23 cellular contexts compared by ENCODE assay signal in genomic region chr20:63749597-63750508, GRCh38. TPM values are rescaled to one million over a fixed set of nuclear protein-coding genes. Genes with fewer than 3 reads are reported as not detected.
DNase-seq lines count a peak whose midpoint lies in the region; ATAC-seq, FAIRE-seq and TF ChIP-seq lines count a peak whose summit lies in the region.
"Had no signal": no experiment of that assay in that cellular context is flagged by ENCODE, and none has a peak within 500 bp of the region (broad histone marks: within the 10 kb centered on the region; RNA-seq: fewer than 3 reads in every experiment).

No MANE protein-coding gene starts in this region.

- H3K27me3 Mint-ChIP-seq in T-helper 2 cell treated with Interferon-gamma antibody and Interleukin-4, amounts not matched to agents 5 μg/mL and 100 μg/mL, for 36 hours (ENCODE audit: low read depth): no peaks in the 10 kb centered on the region
- peaks cover 8% of the 10 kb centered on the region for H3K27me3 Mint-ChIP-seq in GM23338 (ENCODE audit: insufficient read depth, low read depth, poor library complexity)

- CTCF ChIA-PET in RWPE1 (lab: Yijun Ruan, JAX): interaction anchor here (0.6 to 0.7 kb wide), 3 partner anchors 12 to 57 kb away, joined by 3 to 4 read pairs (median 3); no protein-coding TSS in a partner anchor

- H3K4me3 ChIP-seq in BLaER1 (no peak overlapping the region), kidney (ENCODE audit: low read length in 2 of 2) (no peak overlapping the region), GM23338 (no peak overlapping the region)
- H3K4me3 ChIP-seq: cardiac muscle cell, smooth muscle cell had no signal

- H3K79me2 ChIP-seq in GM23338 (replicated peaks; ENCODE audit: insufficient read depth): no peaks in the 10 kb centered on the region

- H3K4me3 Mint-ChIP-seq in T-helper 2 cell treated with Interferon-gamma antibody and Interleukin-4, amounts not matched to agents 5 μg/mL and 100 μg/mL, for 36 hours: no peak overlapping the region
- H3K4me3 Mint-ChIP-seq in GM23338: no peak overlapping the region

- POLR2A ChIA-PET in RWPE1 (lab: Yijun Ruan, JAX; ENCODE audit: low non-redundant PET): no interaction called here

- DNase-seq in T-helper 2 cell treated with Interferon-gamma antibody and Interleukin-4, amounts not matched to agents 5 μg/mL and 100 μg/mL, for 36 hours (ENCODE audit: low spot score): no peak
- DNase-seq in T-helper 2 cell (no peak), RWPE1 (ENCODE audit: low spot score) (no peak), kidney (peak; percentile 73), GM23338 (ENCODE audit: low spot score) (no peak)
- no peak for DNase-seq in activated effector memory CD4-positive, alpha-beta T cell treated with Interleukin-2 at 50 U/mL for 16 hours
- DNase-seq: amniotic stem cell; foreskin keratinocyte; Karpas-422; NCI-H1048; NCI-H1930; NCI-H748 treated with DMSO at 0.1 percent for 48 hours; stimulated activated CD4-positive, alpha-beta T cell treated with anti-CD3 and anti-CD28 coated beads, Interleukin-4, amount 100 ng/mL, for 24 hours had no signal

- H3K4me2 ChIP-seq in BLaER1: peak overlapping the region; percentile 93
- no peak overlapping the region for H3K4me2 ChIP-seq in GM23338
- H3K4me2 ChIP-seq: smooth muscle cell had no signal

- ATAC-seq in HG03108 (IDR thresholded peaks at IDR 0.05; ENCODE audit: unreplicated experiment) (no peak), GM23338 (no peak)
- ATAC-seq: foreskin keratinocyte, Right ventricle myocardium inferior had no signal

- no peaks in the 10 kb centered on the region for H3K36me3 Mint-ChIP-seq in T-helper 2 cell treated with Interferon-gamma antibody and Interleukin-4, amounts not matched to agents 5 μg/mL and 100 μg/mL, for 36 hours (ENCODE audit: low read depth)
- H3K36me3 Mint-ChIP-seq in GM23338 (ENCODE audit: low read depth): no peaks in the 10 kb centered on the region; the same call in 1 of the 3 replicates

- H3K4me1 ChIP-seq in BLaER1 (peaks cover 67% of the 10 kb centered on the region), kidney (ENCODE audit: control insufficient read depth in 1 of 2, insufficient read depth in 1 of 2, low read depth in 1 of 2, low read length in 2 of 2) (peaks cover 0 to 1% of the 10 kb centered on the region in 2 donors), GM23338 (ENCODE audit: insufficient read depth) (peaks cover 4% of the 10 kb centered on the region; the same call in 1 of the 2 replicates)
- H3K4me1 ChIP-seq: foreskin keratinocyte had no signal

- peaks cover 4% of the 10 kb centered on the region for H3K4me1 Mint-ChIP-seq in T-helper 2 cell treated with Interferon-gamma antibody and Interleukin-4, amounts not matched to agents 5 μg/mL and 100 μg/mL, for 36 hours (ENCODE audit: low read depth)
- H3K4me1 Mint-ChIP-seq in GM23338: peaks cover 13% of the 10 kb centered on the region

- no peak overlapping the region for H3K9ac ChIP-seq in BLaER1
- H3K9ac ChIP-seq in kidney (ENCODE audit: low read length in 2 of 2): no peak overlapping the region

- TF ChIP-seq CTCF in RWPE1 (conservative IDR thresholded peaks at IDR 0.05; ENCODE audit: low read depth) (no peak), kidney (IDR thresholded peaks at IDR 0.05; ENCODE audit: borderline replicate concordance, extremely low read depth, insufficient read depth) (no peak), GM23338 (conservative IDR thresholded peaks at IDR 0.05; ENCODE audit: low read depth in 2 of 2) (no peak)

- peaks cover 16% of the 10 kb centered on the region for H3F3A ChIP-seq in GM23338 (replicated peaks; ENCODE audit: low read depth)

- H3K9me2 ChIP-seq in GM23338 (ENCODE audit: insufficient read depth): no peaks in the 10 kb centered on the region

- peak overlapping the region; percentile 49 for H3K27ac Mint-ChIP-seq in T-helper 2 cell treated with Interferon-gamma antibody and Interleukin-4, amounts not matched to agents 5 μg/mL and 100 μg/mL, for 36 hours
- no peak overlapping the region for H3K27ac Mint-ChIP-seq in GM23338

- no peaks in the 10 kb centered on the region for H3K36me3 ChIP-seq in BLaER1
- no peaks in the 10 kb centered on the region for H3K36me3 ChIP-seq in kidney (ENCODE audit: control insufficient read depth in 1 of 2, insufficient read depth in 2 of 2, low read length in 2 of 2)
- H3K36me3 ChIP-seq in GM23338 (ENCODE audit: insufficient read depth): no peaks in the 10 kb centered on the region

- intact Hi-C loops in kidney (cut with DNase I): no loop called here

- H4K20me1 ChIP-seq in BLaER1 (no peaks in the 10 kb centered on the region), GM23338 (replicated peaks; ENCODE audit: insufficient read depth) (no peaks in the 10 kb centered on the region)

- no peaks in the 10 kb centered on the region for H3K9me3 ChIP-seq in BLaER1
- H3K9me3 ChIP-seq in kidney (ENCODE audit: control insufficient read depth in 1 of 2, low read length in 2 of 2): no peaks in the 10 kb centered on the region

- H3K27me3 ChIP-seq in BLaER1: no peaks in the 10 kb centered on the region
- H3K27me3 ChIP-seq in GM23338 (ENCODE audit: insufficient read depth): no peaks in the 10 kb centered on the region
- H3K27me3 ChIP-seq: cardiac muscle cell, foreskin keratinocyte had no signal

- H2AFZ ChIP-seq in GM23338: no peak overlapping the region

- H3K9me3 Mint-ChIP-seq in T-helper 2 cell treated with Interferon-gamma antibody and Interleukin-4, amounts not matched to agents 5 μg/mL and 100 μg/mL, for 36 hours: no peaks in the 10 kb centered on the region
- H3K9me3 Mint-ChIP-seq in GM23338: no peaks in the 10 kb centered on the region

- FAIRE-seq in kidney (lab: Jason Lieb, UNC): no peak
- FAIRE-seq: GM12892, H1 had no signal

- H3K27ac ChIP-seq in BLaER1: peak overlapping the region; percentile 40; the same call in 1 of the 2 replicates
- peak overlapping the region; percentile 1; the same call in 1 of the 2 replicates for H3K27ac ChIP-seq in RWPE1
- no peak overlapping the region for H3K27ac ChIP-seq in kidney (ENCODE audit: low read depth in 2 of 2, low read length in 2 of 2)
- no peak overlapping the region for H3K27ac ChIP-seq in GM23338 (ENCODE audit: low read depth)
- H3K27ac ChIP-seq: C4-2B, foreskin keratinocyte had no signal

TF ChIP-seq in GM23338, 12 proteins besides CTCF, POLR2A, EP300 and RAD21:
- no peak for TF ChIP-seq CREB1 (CRISPR knock-in tag; IDR thresholded peaks at IDR 0.05; ENCODE audit: low read depth)
- no peak for TF ChIP-seq POLR2AphosphoS5 (IDR thresholded peaks at IDR 0.05; ENCODE audit: low read depth)
- TF ChIP-seq STAT1 (IDR thresholded peaks at IDR 0.05; ENCODE audit: unreplicated experiment): no peak
- TF ChIP-seq NANOG (IDR thresholded peaks at IDR 0.05; ENCODE audit: borderline replicate concordance): no peak
TF ChIP-seq in GM23338: peak in this region for 0.

RNA-seq across cellular contexts. Expression of gene SLC2A4RG, which starts 10.3 kb away (rescaled TPM):
- 154 TPM for total RNA-seq in kidney
- polyA plus RNA-seq in kidney (ENCODE audit: insufficient read depth, low read depth, low replicate concordance) (171 TPM), GM23338 (2016; fragmentation: Nextera tagmentation; extraction: Ambion mirVana) (22.8 and 25.3 TPM in 2 replicates)
- total RNA-seq in GM23338 (2014; rRNA removed; shearing (Covaris generic)): 33.8 and 42.0 TPM in 2 replicates

RNA-seq across cellular contexts. Expression of gene LIME1, which starts 13.4 kb away (rescaled TPM):
- total RNA-seq in kidney: 12.1 TPM
- polyA plus RNA-seq in kidney (ENCODE audit: insufficient read depth, low read depth, low replicate concordance) (114 TPM), GM23338 (2016; fragmentation: Nextera tagmentation; extraction: Ambion mirVana) (4.7 and 7.4 TPM in 2 replicates)
- total RNA-seq in GM23338 (2014; rRNA removed; shearing (Covaris generic)): 3.6 and 12.2 TPM in 2 replicates

RNA-seq across cellular contexts. Expression of gene ZGPAT, which starts 42.0 kb away (rescaled TPM):
- 30.5 TPM for total RNA-seq in kidney
- polyA plus RNA-seq in kidney (ENCODE audit: insufficient read depth, low read depth, low replicate concordance) (39.6 TPM), GM23338 (2016; fragmentation: Nextera tagmentation; extraction: Ambion mirVana) (21.5 and 25.0 TPM in 2 replicates)
- 25.5 and 39.2 TPM in 2 replicates for total RNA-seq in GM23338 (2014; rRNA removed; shearing (Covaris generic))

RNA-seq across cellular contexts. Expression of gene ARFRP1, which starts 42.1 kb away (rescaled TPM):
- 71.2 TPM for total RNA-seq in kidney
- polyA plus RNA-seq in kidney (ENCODE audit: insufficient read depth, low read depth, low replicate concordance): 60.6 TPM
- total RNA-seq in GM23338 (2014; rRNA removed; shearing (Covaris generic)): 19.0 and 24.6 TPM in 2 replicates
- 16.7 and 18.6 TPM in 2 replicates for polyA plus RNA-seq in GM23338 (2016; fragmentation: Nextera tagmentation; extraction: Ambion mirVana)

RNA-seq across cellular contexts. Expression of gene TNFRSF6B, which starts 53.4 kb away (rescaled TPM):
- total RNA-seq in kidney: 64.5 TPM
- polyA plus RNA-seq in kidney (ENCODE audit: insufficient read depth, low read depth, low replicate concordance): 2.4 TPM
- 0.28 and 3.8 TPM in 2 replicates for total RNA-seq in GM23338 (2014; rRNA removed; shearing (Covaris generic))
- not detected in 2 replicates for polyA plus RNA-seq in GM23338 (2016; fragmentation: Nextera tagmentation; extraction: Ambion mirVana)
- total RNA-seq: A673, H1, mononuclear cell had no signal

Comparison
In these comparisons a context has a peak if more than half of its experiments do, and no peak if none do; other contexts are left out.
1. H3K27ac ChIP-seq: peak in BLaER1 (single experiment) and RWPE1 (single experiment); none in kidney (0 of 2) and GM23338 (single experiment).